ENCODE assay signal across 6 cellular contexts in genomic region chr16:88705076-88705684, GRCh38. TPM values are rescaled to one million over a fixed set of nuclear protein-coding genes. Genes with fewer than 3 reads are reported as not detected.
DNase-seq lines count a peak whose midpoint lies in the region; ATAC-seq and TF ChIP-seq lines count a peak whose summit lies in the region.

No MANE protein-coding gene starts in this region.

- peaks cover 59% of the 10 kb centered on the region for H3K4me1 ChIP-seq in effector memory CD4-positive, alpha-beta T cell (ENCODE audit: control insufficient read depth, insufficient read depth, low read length, poor library complexity, severe bottlenecking)
- peaks cover 26 to 33% of the 10 kb centered on the region in 2 donors for H3K4me1 ChIP-seq in gastrocnemius medialis

- TF ChIP-seq CTCF in AG09309 (IDR thresholded peaks at IDR 0.05; ENCODE audit: control insufficient read depth, insufficient read depth, low read depth, low read length, missing control alignments): no peak
- no peak for TF ChIP-seq CTCF in gastrocnemius medialis (IDR thresholded peaks at IDR 0.05 in 4 of 5, conservative IDR thresholded peaks at IDR 0.05 in 1 of 5)

- no peaks in the 10 kb centered on the region for H3K9me3 ChIP-seq in effector memory CD4-positive, alpha-beta T cell (ENCODE audit: control insufficient read depth, low read length)
- H3K9me3 ChIP-seq in gastrocnemius medialis: no peaks in the 10 kb centered on the region

- ATAC-seq in gastrocnemius medialis (no peak), left lobe of liver (no peak)

- in situ Hi-C loops in gastrocnemius medialis (cut with MboI; ENCODE audit: low sequenced_read_pairs in 4 of 4): loop anchor here in 1 of 4 donors (10.0 kb wide), 1 partner anchor 130 kb away; the partner anchor contains the start of gene ZC3H18

- peak overlapping the region; percentile 88 for H3K27ac ChIP-seq in effector memory CD4-positive, alpha-beta T cell (ENCODE audit: insufficient read depth, low read length, poor library complexity, severe bottlenecking)
- H3K27ac ChIP-seq in gastrocnemius medialis: peak overlapping the region; percentile 80 to 95 (median 88)

- peak overlapping the region; percentile 52 for H3K4me3 ChIP-seq in AG09309 (ENCODE audit: control insufficient read depth, low read depth, low read length)
- H3K4me3 ChIP-seq in effector memory CD4-positive, alpha-beta T cell (ENCODE audit: insufficient read depth, low read depth, low read length, poor library complexity, severe bottlenecking): peak overlapping the region; percentile 80
- peak overlapping the region; percentile 68 to 99 (median 81) for H3K4me3 ChIP-seq in gastrocnemius medialis

- DNase-seq in AG09309 (ENCODE audit: low read depth): no peak
- peak; percentile 57 to 62 for DNase-seq in NOMO-1 (lab: John Stamatoyannopoulos, UW; ENCODE audit: unreplicated experiment in 2 of 2)
- peak in 2 of 3 donors; percentile 22 to 48 for DNase-seq in effector memory CD4-positive, alpha-beta T cell
- no peak for DNase-seq in gastrocnemius medialis
- no peak for DNase-seq in left lobe of liver (ENCODE audit: low spot score)
- no peak for DNase-seq in iPS-NIHi7 (ENCODE audit: extremely low spot score)

- peaks cover under 1% of the 10 kb centered on the region for H3K36me3 ChIP-seq in effector memory CD4-positive, alpha-beta T cell (ENCODE audit: control insufficient read depth, insufficient read depth, low read length)
- no peaks in the 10 kb centered on the region for H3K36me3 ChIP-seq in gastrocnemius medialis

- peak in 1 of 2 donors; percentile 23 for TF ChIP-seq POLR2A in gastrocnemius medialis (IDR thresholded peaks at IDR 0.05)

- intact Hi-C loops in gastrocnemius medialis (cut with DNase I; ENCODE audit: low total_unique reads): loop anchor here (10.0 kb wide), 1 partner anchor 150 kb away; the partner anchor contains the start of genes GALNS and TRAPPC2L

- H3K27me3 ChIP-seq in effector memory CD4-positive, alpha-beta T cell (replicated peaks; ENCODE audit: control insufficient read depth, insufficient read depth, low read length, poor library complexity, severe bottlenecking): no peaks in the 10 kb centered on the region
- H3K27me3 ChIP-seq in gastrocnemius medialis: no peaks in the 10 kb centered on the region

RNA-seq across cellular contexts. Expression of gene RNF166, which starts 1.0 kb away (rescaled TPM):
- total RNA-seq in gastrocnemius medialis (10 to 100 TPM; 22.9 to 32.5 (median 26.1) TPM), left lobe of liver (10.4 TPM)

RNA-seq across cellular contexts. Expression of gene CTU2, which starts 1.1 kb away (rescaled TPM):
- total RNA-seq in gastrocnemius medialis (10 to 100 TPM; 11.1 to 17.7 (median 14.1) TPM), left lobe of liver (8.3 TPM)

RNA-seq across cellular contexts. Expression of gene SNAI3, which starts 18.9 kb away (rescaled TPM):
- total RNA-seq in gastrocnemius medialis (1 to 10 TPM; 1.2 to 2.2 (median 1.6) TPM), left lobe of liver (0.43 TPM)

RNA-seq across cellular contexts. Expression of gene MVD, which starts 42.3 kb away (rescaled TPM):
- total RNA-seq in gastrocnemius medialis: 10 to 100 TPM in 3 of 4 donors, 1 to 10 TPM in 1; 9.0 to 16.3 (median 13.4) TPM
- total RNA-seq in left lobe of liver: 16.2 TPM

RNA-seq across cellular contexts. Expression of gene CYBA, which starts 54.3 kb away (rescaled TPM):
- total RNA-seq in gastrocnemius medialis: 10 to 100 TPM in 3 of 4 donors, 1 to 10 TPM in 1; 5.1 to 33.2 (median 28.7) TPM
- 32.5 TPM for total RNA-seq in left lobe of liver

Comparison
In these comparisons a context has a peak if more than half of its experiments do, and no peak if none do; other contexts are left out.
1. DNase-seq: peak in NOMO-1 (2 of 2) and effector memory CD4-positive, alpha-beta T cell (2 of 3); none in AG09309 (single experiment), gastrocnemius medialis (0 of 2), left lobe of liver (single experiment) and iPS-NIHi7 (single experiment).
2. Peak in every context shown above with its lines, with median percentiles within 50 percentile points of each other: H3K4me3 ChIP-seq.